Comparison of ENCODE assay signal across 15 cellular contexts in the genomic region with DNA sequence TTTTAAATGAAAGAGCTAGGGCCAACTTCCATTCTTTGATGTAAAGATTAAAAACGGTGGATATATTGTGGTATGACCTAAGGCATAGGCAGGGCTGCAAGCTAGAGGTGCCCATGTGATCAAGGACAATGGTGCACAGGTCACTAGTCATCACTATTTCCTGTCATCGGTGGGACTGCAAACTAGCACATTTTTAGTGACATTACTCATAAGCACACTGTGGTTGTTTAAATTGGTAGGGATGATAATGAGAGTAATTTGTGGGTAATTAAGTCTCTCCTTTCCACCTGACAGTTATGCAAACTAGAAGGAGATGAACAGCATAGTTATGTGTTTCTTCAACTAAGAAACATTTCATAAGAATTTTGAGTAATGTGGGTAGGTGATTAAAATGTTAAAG.
A peak's percentile ranks its signal among the peaks of the same experiment; 100 is the strongest.
DNase-seq lines count a peak whose midpoint lies in the region; ATAC-seq and TF ChIP-seq lines count a peak whose summit lies in the region.
"Had no signal": no experiment of that assay in that cellular context is flagged by ENCODE, and none has a peak within 500 bp of the region (broad histone marks: within the 10 kb centered on the region; RNA-seq: fewer than 3 reads in every experiment).

No MANE protein-coding gene starts in this region.

- TF ChIP-seq CTCF in colonic mucosa (IDR thresholded peaks at IDR 0.05) = no peak

- H3K4me3 Mint-ChIP-seq in activated T-cell treated with anti-CD3 and anti-CD28 coated beads, Interleukin-2, amount 50 U/mL, for 24 hours = no peak overlapping the region
- no peak overlapping the region for H3K4me3 Mint-ChIP-seq in stimulated activated effector memory CD8-positive, alpha-beta T cell treated with anti-CD3 and anti-CD28 coated beads, Interleukin-12 subunit alpha, Interleukin-12 subunit beta, amount 100 ng/mL, for 72 hours
- H3K4me3 Mint-ChIP-seq: T-helper 1 cell treated with Interleukin-12 subunit alpha and Interleukin-12 subunit beta and Interleukin-4 antibody, amounts not matched to agents 30 μg/mL and 1 μg/mL, for 36 hours had no signal

- H3K4me3 ChIP-seq in colonic mucosa = no peak overlapping the region
- H3K4me3 ChIP-seq: thoracic aorta had no signal

- no peaks in the 10 kb centered on the region for H3K36me3 ChIP-seq in colonic mucosa
- H3K36me3 ChIP-seq: thoracic aorta had no signal

- no peaks in the 10 kb centered on the region for H3K36me3 Mint-ChIP-seq in activated T-cell treated with anti-CD3 and anti-CD28 coated beads, Interleukin-2, amount 50 U/mL, for 24 hours (ENCODE audit: low read depth)
- H3K36me3 Mint-ChIP-seq in stimulated activated effector memory CD8-positive, alpha-beta T cell treated with anti-CD3 and anti-CD28 coated beads, Interleukin-12 subunit alpha, Interleukin-12 subunit beta, amount 100 ng/mL, for 72 hours = no peaks in the 10 kb centered on the region

- no peaks in the 10 kb centered on the region for H3K9me3 Mint-ChIP-seq in activated T-cell treated with anti-CD3 and anti-CD28 coated beads, Interleukin-2, amount 50 U/mL, for 24 hours
- no peaks in the 10 kb centered on the region for H3K9me3 Mint-ChIP-seq in stimulated activated effector memory CD8-positive, alpha-beta T cell treated with anti-CD3 and anti-CD28 coated beads, Interleukin-12 subunit alpha, Interleukin-12 subunit beta, amount 100 ng/mL, for 72 hours
- H3K9me3 Mint-ChIP-seq: T-helper 1 cell treated with Interleukin-12 subunit alpha and Interleukin-12 subunit beta and Interleukin-4 antibody, amounts not matched to agents 30 μg/mL and 1 μg/mL, for 36 hours had no signal

- no peak overlapping the region for H3K27ac ChIP-seq in colonic mucosa
- H3K27ac ChIP-seq: epithelial cell of prostate, thoracic aorta had no signal

- H3K27ac Mint-ChIP-seq in activated T-cell treated with anti-CD3 and anti-CD28 coated beads, Interleukin-2, amount 50 U/mL, for 24 hours = peak overlapping the region; percentile 82
- H3K27ac Mint-ChIP-seq in stimulated activated effector memory CD8-positive, alpha-beta T cell treated with anti-CD3 and anti-CD28 coated beads, Interleukin-12 subunit alpha, Interleukin-12 subunit beta, amount 100 ng/mL, for 72 hours = no peak overlapping the region
- H3K27ac Mint-ChIP-seq: T-helper 1 cell treated with Interleukin-12 subunit alpha and Interleukin-12 subunit beta and Interleukin-4 antibody, amounts not matched to agents 30 μg/mL and 1 μg/mL, for 36 hours had no signal

- no peaks in the 10 kb centered on the region for H3K9me3 ChIP-seq in colonic mucosa
- H3K9me3 ChIP-seq: thoracic aorta had no signal

- DNase-seq in activated T-cell treated with anti-CD3 and anti-CD28 coated beads, Interleukin-2, amount 50 U/mL, for 24 hours = no peak
- DNase-seq in activated T-cell treated with anti-CD3 and anti-CD28 coated beads, Interleukin-2, amount 50 U/mL, for 1 hour = no peak
- DNase-seq in SW480 (ENCODE audit: low spot score) (peak; percentile 64), colonic mucosa (no peak), ecto neural progenitor cell (ENCODE audit: low spot score) (no peak), SKM-1 (lab: John Stamatoyannopoulos, UW; ENCODE audit: unreplicated experiment) (no peak)
- no peak for DNase-seq in stimulated activated effector memory CD8-positive, alpha-beta T cell treated with anti-CD3 and anti-CD28 coated beads, Interleukin-12 subunit alpha, Interleukin-12 subunit beta, amount 100 ng/mL, for 72 hours (ENCODE audit: low spot score in 2 of 2)
- DNase-seq: anterior cingulate cortex, HCEC 1CT, midbrain, NCI-H1105 treated with DMSO at 0.1 percent for 48 hours had no signal

- H3K27me3 ChIP-seq in colonic mucosa = no peaks in the 10 kb centered on the region

- H3K9ac ChIP-seq in colonic mucosa (ENCODE audit: low read depth in 2 of 2, low read length in 2 of 2) = no peak overlapping the region

- no peaks in the 10 kb centered on the region for H3K27me3 Mint-ChIP-seq in activated T-cell treated with anti-CD3 and anti-CD28 coated beads, Interleukin-2, amount 50 U/mL, for 24 hours

- peaks cover 4% of the 10 kb centered on the region for H3K4me1 ChIP-seq in colonic mucosa

- H3K4me1 Mint-ChIP-seq in activated T-cell treated with anti-CD3 and anti-CD28 coated beads, Interleukin-2, amount 50 U/mL, for 24 hours (ENCODE audit: low read depth) = peaks cover 24% of the 10 kb centered on the region
- peaks cover 19% of the 10 kb centered on the region for H3K4me1 Mint-ChIP-seq in stimulated activated effector memory CD8-positive, alpha-beta T cell treated with anti-CD3 and anti-CD28 coated beads, Interleukin-12 subunit alpha, Interleukin-12 subunit beta, amount 100 ng/mL, for 72 hours

- ATAC-seq in HG02885 (IDR thresholded peaks at IDR 0.05; ENCODE audit: poor library complexity, unreplicated experiment) = peak; percentile 71
- ATAC-seq in stimulated activated effector memory CD8-positive, alpha-beta T cell treated with anti-CD3 and anti-CD28 coated beads, Interleukin-12 subunit alpha, Interleukin-12 subunit beta, amount 100 ng/mL, for 72 hours = peak; percentile 97

- intact Hi-C loops in colonic mucosa (cut with DNase I) = loop anchor here (10.0 kb wide), 1 partner anchor 57 kb away; no protein-coding TSS in a partner anchor
